ENCODE assay signal across 8 cellular contexts in the genomic region with DNA sequence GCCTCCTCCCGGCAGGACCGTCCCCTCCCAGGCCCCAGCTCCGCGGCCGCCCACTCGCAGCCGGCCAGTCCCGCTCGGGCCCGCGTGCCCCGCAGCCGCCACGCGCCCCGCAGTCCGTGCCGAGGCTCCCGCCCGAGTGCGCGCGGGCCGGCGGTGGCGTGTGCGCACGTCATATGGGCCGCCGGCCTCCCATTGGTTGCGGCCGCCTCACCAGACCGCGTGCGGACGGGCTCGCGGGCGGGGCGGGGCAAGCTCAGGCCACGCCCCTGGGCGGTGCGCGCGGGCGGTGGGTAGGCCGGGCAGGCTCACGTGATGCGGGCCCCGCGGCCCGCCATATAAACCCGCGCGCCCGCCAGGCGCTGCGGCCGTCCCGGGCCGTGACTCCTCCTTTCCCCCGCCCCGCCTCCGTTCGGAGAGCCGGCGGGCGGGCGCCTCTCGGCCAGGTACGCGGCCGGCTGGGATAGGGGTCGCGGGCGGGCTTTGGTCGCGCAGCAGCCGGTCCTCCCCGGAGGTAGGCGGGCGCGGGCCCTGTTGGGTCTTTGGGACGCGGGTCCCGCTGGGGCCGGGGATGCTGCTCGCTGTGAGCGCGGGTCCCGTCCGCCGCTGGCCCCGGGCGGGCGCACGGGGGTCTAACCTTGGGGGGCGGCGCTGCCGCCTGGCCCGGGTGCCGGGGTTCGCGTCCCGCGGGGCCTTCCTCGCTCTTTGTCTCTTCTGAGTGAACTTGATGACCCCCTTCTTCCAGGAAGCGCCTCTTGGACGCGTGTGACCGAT. TPM values are rescaled to one million over a fixed set of nuclear protein-coding genes. Genes with fewer than 3 reads are reported as not detected.
DNase-seq lines count a peak whose midpoint lies in the region; FAIRE-seq and TF ChIP-seq lines count a peak whose summit lies in the region.

A gene (plus strand): TSS at position 362 of the 771 bp plus-strand sequence. CDS start 408 bp downstream, at position 770.

- peak within 1 kb of the TSS; percentile 82 for H4K91ac ChIP-seq in neuronal stem cell (ENCODE audit: low read depth, low read length, poor library complexity)

- no peak for TF ChIP-seq CTCF in Loucy (conservative IDR thresholded peaks at IDR 0.05; ENCODE audit: low read length)
- no peak for TF ChIP-seq CTCF in fibroblast of villous mesenchyme (IDR thresholded peaks at IDR 0.05; ENCODE audit: insufficient read depth, low read depth, low read length)
- TF ChIP-seq CTCF in subcutaneous adipose tissue (IDR thresholded peaks at IDR 0.05; ENCODE audit: low read depth), result no peak

- H3K79me1 ChIP-seq in neuronal stem cell (ENCODE audit: low read depth, low read length), result no peaks in the 10 kb centered on the region

- no peaks in the 10 kb centered on the region; the same call in none of the 2 replicates for H3F3A ChIP-seq in Loucy (ENCODE audit: low read depth)

- peak within 1 kb of the TSS; percentile 35 for H2BK12ac ChIP-seq in neuronal stem cell (ENCODE audit: low read length)

- H3K9me2 ChIP-seq in Loucy (replicated peaks; ENCODE audit: low read depth, low read length), result no peaks in the 10 kb centered on the region

- peak within 1 kb of the TSS; percentile 100 for H3K9ac ChIP-seq in Loucy (ENCODE audit: low read depth, low read length, poor library complexity, severe bottlenecking)
- H3K9ac ChIP-seq in neuronal stem cell (ENCODE audit: low read depth, low read length, poor library complexity), result peak within 1 kb of the TSS; percentile 87

- no CpG with 5 or more reads among the region's 111 CpGs for WGBS in neuronal stem cell (ENCODE audit: extremely low coverage in 2 of 2, insufficient read length in 2 of 2, insufficient replicate concordance in 1 of 2), 2 donors

- peak within 1 kb of the TSS; percentile 92 for H3K27ac ChIP-seq in neuronal stem cell (replicated peaks; ENCODE audit: low read length)

- DNase-seq in ELR (ENCODE audit: low read depth) (peak; percentile 88), H54 (ENCODE audit: insufficient read length, low spot score) (peak; percentile 89), SIG-M5 (lab: John Stamatoyannopoulos, UW) (peak; percentile 8), activated gamma-delta T cell (lab: John Stamatoyannopoulos, UW) (peak; percentile 89), fibroblast of villous mesenchyme (ENCODE audit: low read depth) (peak; percentile 95), neuronal stem cell (ENCODE audit: low spot score) (peak; percentile 93)

- peaks cover 78% of the 10 kb centered on the region for H3K79me2 ChIP-seq in Loucy (ENCODE audit: insufficient read depth, low read length)

- H2AFZ ChIP-seq in Loucy (ENCODE audit: low read length) (no peak within 1 kb of the TSS), neuronal stem cell (ENCODE audit: low read length) (peak within 1 kb of the TSS; percentile 74)

- H4K8ac ChIP-seq in neuronal stem cell (ENCODE audit: low read depth, low read length), result no peak within 1 kb of the TSS

- peak within 1 kb of the TSS; percentile 69 for H2BK15ac ChIP-seq in neuronal stem cell (ENCODE audit: low read length)

- FAIRE-seq in H54 (lab: Jason Lieb, UNC), result no peak

- peak within 1 kb of the TSS; percentile 85 for H2BK120ac ChIP-seq in neuronal stem cell (ENCODE audit: low read depth, low read length)

- peak within 1 kb of the TSS; percentile 13 for H3K4ac ChIP-seq in neuronal stem cell (ENCODE audit: low read length)

- TF ChIP-seq POLR2A in H54 (IDR thresholded peaks at IDR 0.05; ENCODE audit: low read depth, low read length), result peak; percentile 82

- H3K9me3 ChIP-seq in Loucy (ENCODE audit: insufficient read depth, low read depth, low read length) (no peaks in the 10 kb centered on the region), neuronal stem cell (replicated peaks in 1 of 2; ENCODE audit: control insufficient read depth in 2 of 2, insufficient read depth in 1 of 2, low read depth in 1 of 2, low read length in 2 of 2) (peaks cover 2 to 19% of the 10 kb centered on the region in 2 donors)

- H2AK5ac ChIP-seq in neuronal stem cell (ENCODE audit: low read depth, low read length), result peak within 1 kb of the TSS; percentile 89

- peaks cover 48% of the 10 kb centered on the region for H4K20me1 ChIP-seq in Loucy (ENCODE audit: insufficient read depth, low read length, poor library complexity, severe bottlenecking)

- H3K4me1 ChIP-seq in Loucy (ENCODE audit: insufficient read depth, low read length, poor library complexity, severe bottlenecking), result peaks cover 64% of the 10 kb centered on the region
- peaks cover 11 to 15% of the 10 kb centered on the region in 2 donors for H3K4me1 ChIP-seq in neuronal stem cell (ENCODE audit: control insufficient read depth in 2 of 2, insufficient read depth in 1 of 2, low read depth in 1 of 2, low read length in 2 of 2)

- peak within 1 kb of the TSS; percentile 95 for H3K14ac ChIP-seq in neuronal stem cell (ENCODE audit: low read length)

- H3K4me2 ChIP-seq in Loucy (ENCODE audit: low read depth, low read length, poor library complexity, severe bottlenecking) (peak within 1 kb of the TSS; percentile 96), neuronal stem cell (ENCODE audit: insufficient read depth, low read length, poor library complexity, severe bottlenecking) (peak within 1 kb of the TSS; percentile 74)

- H3K36me3 ChIP-seq in Loucy (ENCODE audit: insufficient read depth, low read length) (peaks cover 33% of the 10 kb centered on the region), neuronal stem cell (replicated peaks in 1 of 2; ENCODE audit: control insufficient read depth in 2 of 2, insufficient read depth in 2 of 2, low read length in 2 of 2) (peaks cover 21 to 40% of the 10 kb centered on the region in 2 donors)

- H2BK5ac ChIP-seq in neuronal stem cell (ENCODE audit: low read length), result peak within 1 kb of the TSS; percentile 99

- H3K27me3 ChIP-seq in Loucy (ENCODE audit: insufficient read depth, low read length, poor library complexity, severe bottlenecking) (peaks cover 8% of the 10 kb centered on the region), neuronal stem cell (ENCODE audit: control insufficient read depth in 3 of 3, insufficient read depth in 3 of 3, low read depth in 1 of 3, low read length in 3 of 3) (no peaks in the 10 kb centered on the region)

- H3K4me3 ChIP-seq in Loucy (ENCODE audit: low read length, poor library complexity, severe bottlenecking) (peak within 1 kb of the TSS; percentile 84), fibroblast of villous mesenchyme (ENCODE audit: low read depth, low read length) (peak within 1 kb of the TSS; percentile 76), neuronal stem cell (ENCODE audit: low read length in 2 of 2) (peak within 1 kb of the TSS; percentile 80 to 98)

- H3K23ac ChIP-seq in neuronal stem cell (ENCODE audit: low read depth, low read length, poor library complexity), result peak within 1 kb of the TSS; percentile 92

- peak within 1 kb of the TSS; percentile 97 for H3K18ac ChIP-seq in neuronal stem cell (ENCODE audit: low read length)

RNA-seq across cellular contexts. Expression of the gene that starts here (rescaled TPM):
- total RNA-seq in fibroblast of villous mesenchyme (389 and 403 TPM in 2 replicates), subcutaneous adipose tissue (100 to 1,000 TPM in 3 of 4 donors, 10 to 100 TPM in 1; 70.4 to 256 (median 145) TPM)
- 183 TPM for polyA plus RNA-seq in neuronal stem cell (2013, experiment 1 of 2)
- polyA plus RNA-seq in neuronal stem cell (2013, experiment 2 of 2), result 199 TPM

Comparison
In these comparisons a context has a peak if more than half of its experiments do, and no peak if none do; other contexts are left out.
1. Peak in every context shown above with its lines: DNase-seq, H3K4me3 ChIP-seq and H3K27ac ChIP-seq.
2. DNase-seq: peak in every context shown above with its lines; median percentile 95 in fibroblast of villous mesenchyme; 93 in neuronal stem cell; 89 in H54; 89 in activated gamma-delta T cell; 88 in ELR; 8 in SIG-M5.